ENCODE assay signal across 1 cellular context in genomic region chr10:4663162-4663992, GRCh38.
TF ChIP-seq lines count a peak whose summit lies in the region.

No MANE protein-coding gene starts in this region.

TF ChIP-seq in GM23338, 12 proteins besides CTCF, POLR2A, EP300 and RAD21 (continued from another document):
- TF ChIP-seq ZNF462 (CRISPR knock-in tag; IDR thresholded peaks at IDR 0.05) (no peak), JUNB (IDR thresholded peaks at IDR 0.05; ENCODE audit: unreplicated experiment) (no peak), ETS1 (IDR thresholded peaks at IDR 0.05) (no peak), EZH2 (IDR thresholded peaks at IDR 0.05; ENCODE audit: low read depth, unreplicated experiment) (no peak), STAT1 (IDR thresholded peaks at IDR 0.05; ENCODE audit: unreplicated experiment) (no peak)
